ENCODE assay signal across 24 cellular contexts in the genomic region with DNA sequence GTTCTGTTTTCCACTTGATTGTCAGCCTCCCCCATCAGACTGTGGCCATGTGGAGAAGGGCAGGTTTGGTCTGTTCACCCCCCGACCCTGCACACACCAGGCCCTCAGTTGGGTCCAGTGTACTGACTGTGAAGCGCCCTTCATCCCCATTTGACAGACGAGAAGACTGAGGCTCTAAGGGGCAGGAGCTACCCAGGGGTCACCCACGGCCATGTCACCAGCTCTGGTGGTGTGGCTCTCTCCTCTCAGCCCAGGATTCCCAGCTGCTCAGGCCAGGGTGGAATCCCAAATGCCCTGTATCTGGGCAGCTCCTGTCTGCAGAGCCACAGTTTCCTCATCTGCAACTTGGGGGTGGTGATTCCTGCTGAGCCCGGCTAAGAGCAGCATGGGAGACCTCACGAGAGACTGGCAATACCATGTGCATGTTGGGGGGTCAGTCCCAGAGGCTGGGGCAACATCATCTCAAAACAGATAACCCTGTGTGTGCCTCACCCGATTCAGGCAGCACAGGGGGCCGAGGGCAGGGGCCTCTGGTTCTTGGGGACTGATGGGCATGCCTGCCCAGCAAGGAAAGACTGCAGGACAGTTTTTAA. TPM values are rescaled to one million over a fixed set of nuclear protein-coding genes. Genes with fewer than 3 reads are reported as not detected.
DNase-seq lines count a peak whose midpoint lies in the region; ATAC-seq and TF ChIP-seq lines count a peak whose summit lies in the region.
"Had no signal": no experiment of that assay in that cellular context is flagged by ENCODE, and none has a peak within 500 bp of the region (broad histone marks: within the 10 kb centered on the region; RNA-seq: fewer than 3 reads in every experiment).

No MANE protein-coding gene starts in this region.

- TF ChIP-seq CTCF in chondrocyte (IDR thresholded peaks at IDR 0.05): no peak
- no peak for TF ChIP-seq CTCF in mesothelial cell of epicardium (IDR thresholded peaks at IDR 0.05; ENCODE audit: unreplicated experiment)
- no peak for TF ChIP-seq CTCF in Calu3 (IDR thresholded peaks at IDR 0.05; ENCODE audit: unreplicated experiment)

- H3K9me3 Mint-ChIP-seq in chondrocyte (ENCODE audit: low read depth): no peaks in the 10 kb centered on the region
- H3K9me3 Mint-ChIP-seq in mesothelial cell of epicardium: no peaks in the 10 kb centered on the region
- no peaks in the 10 kb centered on the region for H3K9me3 Mint-ChIP-seq in Calu3 (ENCODE audit: low read depth, unreplicated experiment)
- H3K9me3 Mint-ChIP-seq: activated T-helper 1 cell treated with anti-CD3 and anti-CD28 coated beads, Interleukin-12 subunit alpha, Interleukin-12 subunit beta, Interleukin-2, Interleukin-4 antibody, amounts not matched to agents 30 ng/mL and 10 ng/mL and 1 ng/mL, durations not matched to agents 14 hours and 24 hours and 36 hours; CD4-positive, alpha-beta memory T cell; GM23338; naive thymus-derived CD8-positive, alpha-beta T cell; stimulated activated effector memory CD8-positive, alpha-beta T cell treated with anti-CD3 and anti-CD28 coated beads, Interleukin-12 subunit alpha, Interleukin-12 subunit beta, amount 100 ng/mL, for 72 hours had no signal

- no peaks in the 10 kb centered on the region for H3K4me1 ChIP-seq in thymus (ENCODE audit: control insufficient read depth, insufficient read depth, low read length)

- no peak for DNase-seq in Right ventricle myocardium inferior (ENCODE audit: missing footprints)
- DNase-seq in left ventricle myocardium superior: no peak
- DNase-seq in chondrocyte (ENCODE audit: low spot score): no peak
- DNase-seq in mesothelial cell of epicardium (ENCODE audit: low spot score in 2 of 2, unreplicated experiment in 2 of 2): no peak
- no peak for DNase-seq in NCI-H146 (lab: John Stamatoyannopoulos, UW)
- no peak for DNase-seq in substantia nigra (lab: John Stamatoyannopoulos, UW)
- no peak for DNase-seq in Calu3
- DNase-seq: 8988T; activated CD4-positive, alpha-beta T cell treated with anti-CD3 and anti-CD28 coated beads, Interleukin-2, amount 50 U/mL, for 48 hours; activated CD8-positive, alpha-beta memory T cell treated with anti-CD3 and anti-CD28 coated beads, Interleukin-2, amount 50 U/mL, for 4 hours; activated naive CD4-positive, alpha-beta T cell treated with anti-CD3 and anti-CD28 coated beads, Interleukin-2, amount 50 U/mL, for 16 hours; amniotic stem cell; CD4-positive, alpha-beta memory T cell; cortex of kidney; DMS 273 treated with DMSO at 0.1 percent for 48 hours; naive thymus-derived CD8-positive, alpha-beta T cell; NCI-H187; NCI-H524; stimulated activated CD4-positive, alpha-beta T cell treated with anti-CD3 and anti-CD28 coated beads, Interleukin-4, amount 100 ng/mL, for 24 hours had no signal

- H3K36me3 ChIP-seq in thymus (ENCODE audit: control insufficient read depth, insufficient read depth): no peaks in the 10 kb centered on the region

- H3K27ac ChIP-seq in thymus (ENCODE audit: low read depth) (peak overlapping the region; percentile 8), substantia nigra (ENCODE audit: low read depth, low read length, poor library complexity, severe bottlenecking) (no peak overlapping the region)

- BruUV-seq in Calu3 (replicated peaks; lab: Mats Ljungman, UMichigan): no TSS peak

- peak overlapping the region; percentile 83 for H3K27ac Mint-ChIP-seq in chondrocyte (ENCODE audit: unreplicated experiment)
- H3K27ac Mint-ChIP-seq in mesothelial cell of epicardium: peak overlapping the region; percentile 55
- no peak overlapping the region for H3K27ac Mint-ChIP-seq in Calu3 (ENCODE audit: unreplicated experiment)
- H3K27ac Mint-ChIP-seq: activated T-helper 1 cell treated with anti-CD3 and anti-CD28 coated beads, Interleukin-12 subunit alpha, Interleukin-12 subunit beta, Interleukin-2, Interleukin-4 antibody, amounts not matched to agents 30 ng/mL and 10 ng/mL and 1 ng/mL, durations not matched to agents 14 hours and 24 hours and 36 hours; CD4-positive, alpha-beta memory T cell; GM23338; stimulated activated effector memory CD8-positive, alpha-beta T cell treated with anti-CD3 and anti-CD28 coated beads, Interleukin-12 subunit alpha, Interleukin-12 subunit beta, amount 100 ng/mL, for 72 hours had no signal

- H3K27me3 Mint-ChIP-seq in chondrocyte (ENCODE audit: low read depth) (no peaks in the 10 kb centered on the region), mesothelial cell of epicardium (ENCODE audit: low read depth) (no peaks in the 10 kb centered on the region), Calu3 (ENCODE audit: unreplicated experiment) (peaks cover 26% of the 10 kb centered on the region)

- ATAC-seq in Right ventricle myocardium inferior (peak; percentile 9), left ventricle myocardium superior (no peak)
- ATAC-seq: activated CD4-positive, CD25-positive, alpha-beta regulatory T cell treated with anti-CD3 and anti-CD28 coated beads, Interleukin-2, amount 50 U/mL, for 24 hours; GM23338; naive thymus-derived CD8-positive, alpha-beta T cell; stimulated activated effector memory CD8-positive, alpha-beta T cell treated with anti-CD3 and anti-CD28 coated beads, Interleukin-12 subunit alpha, Interleukin-12 subunit beta, amount 100 ng/mL, for 72 hours had no signal

- H3K4me1 Mint-ChIP-seq in chondrocyte (ENCODE audit: low read depth) (peaks cover 80% of the 10 kb centered on the region), mesothelial cell of epicardium (peaks cover 37% of the 10 kb centered on the region), Calu3 (ENCODE audit: low read depth, unreplicated experiment) (no peaks in the 10 kb centered on the region)
- H3K4me1 Mint-ChIP-seq: CD4-positive, alpha-beta memory T cell; naive thymus-derived CD8-positive, alpha-beta T cell; stimulated activated effector memory CD8-positive, alpha-beta T cell treated with anti-CD3 and anti-CD28 coated beads, Interleukin-12 subunit alpha, Interleukin-12 subunit beta, amount 100 ng/mL, for 72 hours had no signal

- peaks cover 32% of the 10 kb centered on the region for H3K36me3 Mint-ChIP-seq in chondrocyte (ENCODE audit: low read depth)
- H3K36me3 Mint-ChIP-seq in mesothelial cell of epicardium: peaks cover 10% of the 10 kb centered on the region
- H3K36me3 Mint-ChIP-seq in Calu3 (ENCODE audit: insufficient read depth, unreplicated experiment): no peaks in the 10 kb centered on the region
- H3K36me3 Mint-ChIP-seq: CD4-positive, alpha-beta memory T cell; naive thymus-derived CD8-positive, alpha-beta T cell; stimulated activated effector memory CD8-positive, alpha-beta T cell treated with anti-CD3 and anti-CD28 coated beads, Interleukin-12 subunit alpha, Interleukin-12 subunit beta, amount 100 ng/mL, for 72 hours had no signal

- intact Hi-C loops in Right ventricle myocardium inferior (cut with DNase I) (no loop called here), left ventricle myocardium superior (cut with micrococcal nuclease) (no loop called here), Calu3 (cut with micrococcal nuclease; ENCODE audit: unreplicated experiment) (no loop called here)

- no peaks in the 10 kb centered on the region for H3K9me3 ChIP-seq in thymus (ENCODE audit: control insufficient read depth)

- CTCF ChIA-PET in Calu3 (lab: Charles Lee): interaction anchor here (0.6 kb wide), 1 partner anchor 158 kb away, joined by 4 read pairs; no protein-coding TSS in a partner anchor

- H3K4me3 ChIP-seq in thymus (ENCODE audit: low read length): no peak overlapping the region
- H3K4me3 ChIP-seq: GM23338 had no signal

- no peaks in the 10 kb centered on the region for H3K27me3 ChIP-seq in thymus (ENCODE audit: control insufficient read depth, insufficient read depth)

- no peak overlapping the region for H3K4me3 Mint-ChIP-seq in chondrocyte (ENCODE audit: unreplicated experiment)
- H3K4me3 Mint-ChIP-seq in mesothelial cell of epicardium: no peak overlapping the region
- no peak overlapping the region for H3K4me3 Mint-ChIP-seq in Calu3 (ENCODE audit: low read depth, unreplicated experiment)
- H3K4me3 Mint-ChIP-seq: activated T-helper 1 cell treated with anti-CD3 and anti-CD28 coated beads, Interleukin-12 subunit alpha, Interleukin-12 subunit beta, Interleukin-2, Interleukin-4 antibody, amounts not matched to agents 30 ng/mL and 10 ng/mL and 1 ng/mL, durations not matched to agents 14 hours and 24 hours and 36 hours; CD4-positive, alpha-beta memory T cell; GM23338; naive thymus-derived CD8-positive, alpha-beta T cell; stimulated activated effector memory CD8-positive, alpha-beta T cell treated with anti-CD3 and anti-CD28 coated beads, Interleukin-12 subunit alpha, Interleukin-12 subunit beta, amount 100 ng/mL, for 72 hours had no signal

- 93% methylated on average over 8 of the region's 8 CpGs for WGBS in thymus

RNA-seq across cellular contexts. Expression of gene MN1, which starts 46.6 kb away (rescaled TPM):
- 5.3 TPM for total RNA-seq in Right ventricle myocardium inferior
- total RNA-seq in left ventricle myocardium superior: 5.3 TPM
- total RNA-seq in chondrocyte: 119 to 156 TPM (median 121 TPM) in 3 replicates
- total RNA-seq in mesothelial cell of epicardium: 46.3 to 49.6 TPM (median 47.8 TPM) in 3 replicates
- polyA plus RNA-seq in thymus: 1.4 TPM
- 1.7 and 2.3 TPM in 2 replicates for total RNA-seq in Calu3 (2022)
